Comparison of ENCODE assay signal across 8 cellular contexts in genomic region chr1:160681067-160681890, GRCh38. TPM values are rescaled to one million over a fixed set of nuclear protein-coding genes. Genes with fewer than 3 reads are reported as not detected.
DNase-seq lines count a peak whose midpoint lies in the region; TF ChIP-seq lines count a peak whose summit lies in the region.

No MANE protein-coding gene starts in this region.

- H3K9me3 ChIP-seq in SK-N-MC (ENCODE audit: low read depth, low read length) = no peaks in the 10 kb centered on the region
- H3K9me3 ChIP-seq in left ventricle myocardium inferior (replicated peaks) = no peaks in the 10 kb centered on the region

- H3K4me3 ChIP-seq in SK-N-MC (no peak overlapping the region), left ventricle myocardium inferior (no peak overlapping the region)

- H3K36me3 ChIP-seq in SK-N-MC (ENCODE audit: insufficient read depth, low read length) (no peaks in the 10 kb centered on the region), left ventricle myocardium inferior (no peaks in the 10 kb centered on the region)

- in situ Hi-C loops in GM13977 (cut with MboI; ENCODE audit: low pct_unique_long_range_greater_than_20kb, low sequenced_read_pairs, unreplicated experiment) = no loop called here

- peak; percentile 41 for DNase-seq in 8988T
- peak; percentile 43 for DNase-seq in GM13977 (ENCODE audit: low spot score)
- DNase-seq in HT-29 (ENCODE audit: low spot score) = peak; percentile 91
- peak; percentile 44 for DNase-seq in SK-N-MC (ENCODE audit: low read depth, low spot score)
- peak; percentile 82 for DNase-seq in activated gamma-delta T cell treated with anti-CD3 and anti-CD28 coated beads, Interleukin-2, amount 50 U/mL, for 16 hours (ENCODE audit: low read depth)
- peak; percentile 48 for DNase-seq in left ventricle myocardium inferior
- DNase-seq in stimulated activated CD4-positive, alpha-beta T cell treated with anti-CD3 and anti-CD28 coated beads, Interleukin-12 subunit alpha, Interleukin-12 subunit beta, amount 100 ng/mL, for 48 hours (ENCODE audit: low read depth in 2 of 3, low spot score in 1 of 3) = peak; percentile 83 to 89 (median 85)
- DNase-seq in NCI-H774 (lab: John Stamatoyannopoulos, UW) = no peak

- no peak overlapping the region for H3K27ac ChIP-seq in SK-N-MC
- H3K27ac ChIP-seq in left ventricle myocardium inferior (replicated peaks) = no peak overlapping the region

- intact Hi-C loops in left ventricle myocardium inferior (cut with micrococcal nuclease) = no loop called here

- no peak overlapping the region for H3K9ac ChIP-seq in SK-N-MC (ENCODE audit: insufficient read length)

- H3K27me3 ChIP-seq in left ventricle myocardium inferior (ENCODE audit: low read depth) = peaks cover 63% of the 10 kb centered on the region

- no peaks in the 10 kb centered on the region for H3K4me1 ChIP-seq in left ventricle myocardium inferior

- TF ChIP-seq CTCF in GM13977 (IDR thresholded peaks at IDR 0.05; ENCODE audit: extremely low read depth, insufficient read depth, missing control alignments) = peak; percentile 88
- TF ChIP-seq CTCF in left ventricle myocardium inferior (IDR thresholded peaks at IDR 0.05; ENCODE audit: borderline replicate concordance) = peak; percentile 48

RNA-seq across cellular contexts. Expression of gene CD48, which starts 30.3 kb away (rescaled TPM):
- total RNA-seq in HT-29 (2014; rRNA removed; shearing (Covaris generic)) = not detected in 2 replicates
- total RNA-seq in left ventricle myocardium inferior = 1.3 TPM

RNA-seq across cellular contexts. Expression of gene SLAMF1, which starts 34.4 kb away (rescaled TPM):
- not detected in 2 replicates for total RNA-seq in HT-29 (2014; rRNA removed; shearing (Covaris generic))
- total RNA-seq in left ventricle myocardium inferior = not detected

RNA-seq across cellular contexts. Expression of gene SLAMF7, which starts 57.8 kb away (rescaled TPM):
- total RNA-seq in HT-29 (2014; rRNA removed; shearing (Covaris generic)) = not detected in 2 replicates
- total RNA-seq in left ventricle myocardium inferior = 0.36 TPM
